In genomic region chr17:72423286-72423589, GRCh38 we compare ENCODE assay signal across 13 cellular contexts.
DNase-seq lines count a peak whose midpoint lies in the region; ATAC-seq and TF ChIP-seq lines count a peak whose summit lies in the region.
"Had no signal": no experiment of that assay in that cellular context is flagged by ENCODE, and none has a peak within 500 bp of the region (broad histone marks: within the 10 kb centered on the region; RNA-seq: fewer than 3 reads in every experiment).

No MANE protein-coding gene starts in this region.

- H3K79me2 ChIP-seq in GM23248 (ENCODE audit: insufficient read depth) (no peaks in the 10 kb centered on the region), smooth muscle cell (ENCODE audit: low read depth) (no peaks in the 10 kb centered on the region)

- in situ Hi-C loops in GM23248 (cut with MboI), result no loop called here

- 0 out of 2 replicates have a peak overlapping the region, but pooled peaks have one; percentile 29 for H2AFZ ChIP-seq in GM23248
- H2AFZ ChIP-seq in smooth muscle cell (ENCODE audit: low read depth), result peak overlapping the region; percentile 49

- TF ChIP-seq CTCF in smooth muscle cell (IDR thresholded peaks at IDR 0.05; ENCODE audit: borderline replicate concordance, insufficient read depth, poor library complexity, severe bottlenecking), result no peak

- H3K4me3 ChIP-seq in GM23248 (peak overlapping the region; percentile 39; the same call in 1 of the 2 replicates), SJCRH30 (no peak overlapping the region), smooth muscle cell (no peak overlapping the region)

- ATAC-seq in GM21423 (IDR thresholded peaks at IDR 0.05; ENCODE audit: unreplicated experiment), result no peak
- ATAC-seq in HG02571 (IDR thresholded peaks at IDR 0.05; ENCODE audit: unreplicated experiment), result no peak
- ATAC-seq: natural killer cell treated with Interleukin-12 subunit alpha and Interleukin-12 subunit beta and Interleukin-15 and Interleukin-18, amount 100 ng/mL, for 72 hours had no signal

- H3K27ac ChIP-seq in GM23248, result peak overlapping the region; percentile 75
- H3K27ac ChIP-seq in SJCRH30, result peak overlapping the region; percentile 83
- peak overlapping the region; percentile 94 for H3K27ac ChIP-seq in smooth muscle cell (ENCODE audit: low read depth)

- H3K9me2 ChIP-seq in GM23248 (ENCODE audit: insufficient read depth), result no peaks in the 10 kb centered on the region

- H3K9ac ChIP-seq in GM23248, result peak overlapping the region; percentile 39; the same call in 1 of the 2 replicates
- peak overlapping the region; percentile 73 for H3K9ac ChIP-seq in smooth muscle cell (ENCODE audit: low read depth)

- H3K9me3 ChIP-seq in GM23248 (ENCODE audit: low read depth) (no peaks in the 10 kb centered on the region), SJCRH30 (replicated peaks) (no peaks in the 10 kb centered on the region; the same call in 1 of the 2 replicates), smooth muscle cell (replicated peaks; ENCODE audit: low read depth) (peaks cover 3% of the 10 kb centered on the region)

- peaks cover 33% of the 10 kb centered on the region for H3K4me1 ChIP-seq in GM23248 (ENCODE audit: insufficient read depth)
- H3K4me1 ChIP-seq in SJCRH30, result peaks cover 57% of the 10 kb centered on the region
- no peaks in the 10 kb centered on the region for H3K4me1 ChIP-seq in smooth muscle cell (ENCODE audit: low read depth)

- peak overlapping the region; percentile 30 for H3K4me2 ChIP-seq in GM23248 (ENCODE audit: unreplicated experiment)
- H3K4me2 ChIP-seq in smooth muscle cell, result peak overlapping the region; percentile 63

- H3K27me3 ChIP-seq in GM23248 (replicated peaks; ENCODE audit: insufficient read depth) (no peaks in the 10 kb centered on the region), SJCRH30 (no peaks in the 10 kb centered on the region), smooth muscle cell (ENCODE audit: low read depth) (no peaks in the 10 kb centered on the region)

- H4K20me1 ChIP-seq in GM23248 (ENCODE audit: insufficient read depth) (no peaks in the 10 kb centered on the region), smooth muscle cell (ENCODE audit: low read depth) (peaks cover 9% of the 10 kb centered on the region)

- H3F3A ChIP-seq in GM23248 (ENCODE audit: insufficient read depth) (0 out of 2 replicates have a peak, but pooled peaks cover 14% of the 10 kb centered on the region), smooth muscle cell (ENCODE audit: low read depth) (peaks cover 15% of the 10 kb centered on the region)

- 36 to 41% methylated on average over 5 of the region's 5 CpGs for WGBS in GM23248 (ENCODE audit: low coverage in 1 of 2, low lambda C conversion rate in 2 of 2, missing lambda C conversion rate in 2 of 2), 2 experiments
- 38% methylated on average over 5 of the region's 5 CpGs for WGBS in smooth muscle cell (ENCODE audit: low lambda C conversion rate)

- no peak for DNase-seq in GM23248
- DNase-seq in SJCRH30, result no peak
- peak; percentile 12 for DNase-seq in fibroblast of peridontal ligament (ENCODE audit: extremely low read depth)
- DNase-seq in smooth muscle cell (lab: John Stamatoyannopoulos, UW; ENCODE audit: unreplicated experiment), result no peak
- no peak for DNase-seq in stimulated activated naive CD4-positive, alpha-beta T cell (lab: John Stamatoyannopoulos, UW)
- DNase-seq: DMS 273 treated with DMSO at 0.1 percent for 48 hours, GF-D8, NCI-H1930, NCI-H446 treated with DMSO at 0.1 percent for 48 hours, OCI-M1 had no signal

- H3K36me3 ChIP-seq in GM23248 (ENCODE audit: low read depth), result no peaks in the 10 kb centered on the region
- no peaks in the 10 kb centered on the region for H3K36me3 ChIP-seq in SJCRH30
- H3K36me3 ChIP-seq in smooth muscle cell (ENCODE audit: low read depth), result no peaks in the 10 kb centered on the region
